ENCODE assay signal across 8 cellular contexts in the genomic region with DNA sequence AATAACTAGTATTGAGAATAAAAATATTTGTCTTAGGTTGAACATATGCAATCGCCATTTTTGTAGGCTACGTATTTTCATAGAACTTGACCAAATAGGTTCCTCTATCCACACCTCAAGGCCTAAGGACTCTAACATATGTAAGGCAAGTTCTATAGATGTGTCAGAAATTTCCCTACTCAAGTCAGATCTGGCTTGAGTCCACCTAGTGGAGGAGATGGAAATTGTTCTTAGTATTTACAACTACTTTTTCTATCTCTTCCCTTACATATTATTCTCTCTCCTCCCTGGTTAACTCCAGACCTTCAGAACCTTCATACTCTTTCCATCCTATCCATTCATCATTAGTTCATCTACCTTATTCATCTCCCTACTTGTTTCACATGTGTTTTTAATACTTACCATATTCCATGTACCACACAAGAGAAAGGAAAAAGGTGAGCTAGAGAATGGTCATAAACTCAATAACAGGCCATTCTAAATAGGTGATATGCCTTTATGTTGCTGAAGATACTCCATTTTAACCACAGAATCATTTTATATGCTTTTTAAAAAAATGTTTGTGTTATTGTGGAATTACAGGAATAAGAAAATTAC.
DNase-seq lines count a peak whose midpoint lies in the region; ATAC-seq and TF ChIP-seq lines count a peak whose summit lies in the region.

No MANE protein-coding gene starts in this region.

- no peak overlapping the region for H2AFZ ChIP-seq in mesenchymal stem cell (ENCODE audit: low read depth, low read length)

- WGBS in mesenchymal stem cell: no CpG with 5 or more reads among the region's 2 CpGs
- 80 to 85% methylated on average over 2 of the region's 2 CpGs for WGBS in sigmoid colon, 2 donors

- TF ChIP-seq POLR2A in breast epithelium (IDR thresholded peaks at IDR 0.05) (no peak), sigmoid colon (IDR thresholded peaks at IDR 0.05) (no peak)

- H3K36me3 ChIP-seq in breast epithelium (no peaks in the 10 kb centered on the region), mesenchymal stem cell (ENCODE audit: control insufficient read depth in 1 of 2, insufficient read depth in 2 of 2, low read depth in 1 of 2, low read length in 2 of 2) (no peaks in the 10 kb centered on the region), sigmoid colon (no peaks in the 10 kb centered on the region)

- H3K9ac ChIP-seq in mesenchymal stem cell (ENCODE audit: low read length): no peak overlapping the region

- no peak overlapping the region for H2BK120ac ChIP-seq in mesenchymal stem cell (ENCODE audit: low read depth, low read length)

- no peak overlapping the region for H3K4me3 Mint-ChIP-seq in CD4-positive, alpha-beta T cell

- no peak overlapping the region for H3K14ac ChIP-seq in mesenchymal stem cell (ENCODE audit: low read length in 2 of 2)

- no peak for TF ChIP-seq EP300 in sigmoid colon (IDR thresholded peaks at IDR 0.05)

- no peaks in the 10 kb centered on the region for H3K4me1 Mint-ChIP-seq in CD4-positive, alpha-beta T cell (ENCODE audit: low read depth)

- no peak overlapping the region for H3K18ac ChIP-seq in mesenchymal stem cell (ENCODE audit: low read depth in 1 of 2, low read length in 2 of 2)

- TF ChIP-seq CTCF in CD4-positive, alpha-beta T cell (IDR thresholded peaks at IDR 0.05): peak; percentile 49
- TF ChIP-seq CTCF in breast epithelium (IDR thresholded peaks at IDR 0.05) (peak; percentile 23 to 54 (median 29)), sigmoid colon (IDR thresholded peaks at IDR 0.05) (peak in 2 of 4 experiments; percentile 16 to 43)

- POLR2A ChIA-PET in CD4-positive, alpha-beta T cell (lab: Charles Lee): no interaction called here

- no peak overlapping the region for H2AK5ac ChIP-seq in mesenchymal stem cell (ENCODE audit: low read length, severe bottlenecking)

- no peak overlapping the region for H4K91ac ChIP-seq in mesenchymal stem cell (ENCODE audit: low read length)

- H3K23ac ChIP-seq in mesenchymal stem cell (ENCODE audit: low read length in 2 of 2): no peak overlapping the region

- CTCF ChIA-PET in CD4-positive, alpha-beta T cell (lab: Charles Lee): no interaction called here

- H3K27me3 Mint-ChIP-seq in CD4-positive, alpha-beta T cell: peaks cover 5% of the 10 kb centered on the region

- H2BK5ac ChIP-seq in mesenchymal stem cell (ENCODE audit: low read depth, low read length, poor library complexity, severe bottlenecking): no peak overlapping the region

- H3K4me3 ChIP-seq in breast epithelium (no peak overlapping the region), mesenchymal stem cell (ENCODE audit: insufficient read depth in 1 of 2, low read depth in 1 of 2, low read length in 2 of 2) (no peak overlapping the region), sigmoid colon (no peak overlapping the region)

- H3K36me3 Mint-ChIP-seq in CD4-positive, alpha-beta T cell (ENCODE audit: low read depth): no peaks in the 10 kb centered on the region

- intact Hi-C loops in CD4-positive, alpha-beta T cell (cut with DNase I, micrococcal nuclease): no loop called here
- intact Hi-C loops in breast epithelium (cut with DNase I; ENCODE audit: low total_unique reads): no loop called here
- intact Hi-C loops in sigmoid colon (cut with DNase I): no loop called here

- DNase-seq in CD4-positive, alpha-beta T cell: no peak
- DNase-seq in NCI-H2081 (lab: John Stamatoyannopoulos, UW): peak; percentile 16 to 40
- no peak for DNase-seq in breast epithelium (ENCODE audit: low spot score in 2 of 2)
- DNase-seq in mesenchymal stem cell: peak; percentile 52
- DNase-seq in sigmoid colon: no peak
- DNase-seq in substantia nigra (lab: John Stamatoyannopoulos, UW): no peak

- no peak overlapping the region for H2BK15ac ChIP-seq in mesenchymal stem cell (ENCODE audit: low read depth, poor library complexity, severe bottlenecking)

- H3K9me3 ChIP-seq in CD4-positive, alpha-beta T cell (ENCODE audit: control insufficient read depth, low read length): no peaks in the 10 kb centered on the region
- H3K9me3 ChIP-seq in breast epithelium: no peaks in the 10 kb centered on the region
- no peaks in the 10 kb centered on the region for H3K9me3 ChIP-seq in mesenchymal stem cell (ENCODE audit: control insufficient read depth, low read length)
- H3K9me3 ChIP-seq in sigmoid colon: no peaks in the 10 kb centered on the region

- no peaks in the 10 kb centered on the region for H3K4me1 ChIP-seq in breast epithelium
- no peaks in the 10 kb centered on the region for H3K4me1 ChIP-seq in mesenchymal stem cell (ENCODE audit: control insufficient read depth, insufficient read depth, low read depth, low read length)
- H3K4me1 ChIP-seq in sigmoid colon: peaks cover 0 to 20% (median 12%) of the 10 kb centered on the region in 4 donors

- H2BK12ac ChIP-seq in mesenchymal stem cell (ENCODE audit: low read length in 2 of 2): no peak overlapping the region

- peak; percentile 34 for ATAC-seq in CD4-positive, alpha-beta T cell (ENCODE audit: poor library complexity)
- ATAC-seq in GM18858 (IDR thresholded peaks at IDR 0.05; ENCODE audit: unreplicated experiment) (peak; percentile 91), HG02973 (IDR thresholded peaks at IDR 0.05; ENCODE audit: unreplicated experiment) (peak; percentile 92)

- H3K27me3 ChIP-seq in CD4-positive, alpha-beta T cell (ENCODE audit: control insufficient read depth, insufficient read depth, low read length): no peaks in the 10 kb centered on the region
- H3K27me3 ChIP-seq in breast epithelium (no peaks in the 10 kb centered on the region), mesenchymal stem cell (ENCODE audit: control insufficient read depth in 1 of 2, insufficient read depth in 1 of 2, low read length in 2 of 2) (no peaks in the 10 kb centered on the region), sigmoid colon (no peaks in the 10 kb centered on the region)

- no peaks in the 10 kb centered on the region for H3K9me3 Mint-ChIP-seq in CD4-positive, alpha-beta T cell

- H3K4ac ChIP-seq in mesenchymal stem cell (ENCODE audit: low read depth in 1 of 2, low read length in 2 of 2): no peak overlapping the region

- no peaks in the 10 kb centered on the region for H3K79me1 ChIP-seq in mesenchymal stem cell (replicated peaks; ENCODE audit: low read length, poor library complexity, severe bottlenecking)

- no peak overlapping the region for H3K4me2 ChIP-seq in mesenchymal stem cell (ENCODE audit: low read length, poor library complexity, severe bottlenecking)

- H4K8ac ChIP-seq in mesenchymal stem cell (ENCODE audit: low read length): no peak overlapping the region

- H3K27ac ChIP-seq in CD4-positive, alpha-beta T cell (ENCODE audit: low read depth, low read length): no peak overlapping the region
- H3K27ac ChIP-seq in breast epithelium (no peak overlapping the region), mesenchymal stem cell (ENCODE audit: low read length, poor library complexity, severe bottlenecking) (no peak overlapping the region), sigmoid colon (no peak overlapping the region), substantia nigra (ENCODE audit: low read depth, low read length, poor library complexity, severe bottlenecking) (no peak overlapping the region)

- H3K27ac Mint-ChIP-seq in CD4-positive, alpha-beta T cell: no peak overlapping the region

Comparison
In these comparisons a context has a peak if more than half of its experiments do, and no peak if none do; other contexts are left out.
1. ATAC-seq: peak in every context shown above with its lines; median percentile 92 in HG02973; 91 in GM18858; 34 in CD4-positive, alpha-beta T cell.
2. DNase-seq: peak in NCI-H2081 (2 of 2) and mesenchymal stem cell (single experiment); none in CD4-positive, alpha-beta T cell (0 of 10), breast epithelium (0 of 2), sigmoid colon (single experiment) and substantia nigra (0 of 49).